Comparison of ENCODE assay signal across 12 cellular contexts in genomic region chr15:67096536-67097294, GRCh38. TPM values are rescaled to one million over a fixed set of nuclear protein-coding genes. Genes with fewer than 3 reads are reported as not detected.
DNase-seq lines count a peak whose midpoint lies in the region; ATAC-seq and TF ChIP-seq lines count a peak whose summit lies in the region.
"Had no signal": no experiment of that assay in that cellular context is flagged by ENCODE, and none has a peak within 500 bp of the region (broad histone marks: within the 10 kb centered on the region; RNA-seq: fewer than 3 reads in every experiment).

No MANE protein-coding gene starts in this region.

- peak overlapping the region; percentile 83 to 84 for H3K4me3 Mint-ChIP-seq in activated T-cell treated with anti-CD3 and anti-CD28 coated beads, Interleukin-2, amount 50 U/mL, for 72 hours
- no peak overlapping the region for H3K4me3 Mint-ChIP-seq in stimulated activated effector memory CD8-positive, alpha-beta T cell treated with anti-CD3 and anti-CD28 coated beads, Interleukin-12 subunit alpha, Interleukin-12 subunit beta, amount 100 ng/mL, for 72 hours

- H3K27me3 ChIP-seq in PC-3 (ENCODE audit: low read length): no peaks in the 10 kb centered on the region
- H3K27me3 ChIP-seq in brain microvascular endothelial cell (replicated peaks): no peaks in the 10 kb centered on the region

- H3K4me1 ChIP-seq in PC-3 (ENCODE audit: insufficient read depth, low read length): peaks cover 50% of the 10 kb centered on the region

- POLR2A ChIA-PET in PC-3 (lab: Charles Lee; ENCODE audit: unreplicated experiment): no interaction called here
- POLR2A ChIA-PET in GM10248 (lab: Yijun Ruan, JAX): no interaction called here

- H4K20me1 ChIP-seq in PC-3 (ENCODE audit: low read length): 0 out of 2 replicates have a peak, but pooled peaks cover 6% of the 10 kb centered on the region

- peaks cover 6 to 14% of the 10 kb centered on the region in 2 donors for H3K36me3 Mint-ChIP-seq in activated T-cell treated with anti-CD3 and anti-CD28 coated beads, Interleukin-2, amount 50 U/mL, for 72 hours (ENCODE audit: insufficient read depth in 2 of 2)
- peaks cover 47% of the 10 kb centered on the region for H3K36me3 Mint-ChIP-seq in stimulated activated effector memory CD8-positive, alpha-beta T cell treated with anti-CD3 and anti-CD28 coated beads, Interleukin-12 subunit alpha, Interleukin-12 subunit beta, amount 100 ng/mL, for 72 hours

- H3K27ac ChIP-seq in PC-3 (ENCODE audit: low read length): peak overlapping the region; percentile 18; the same call in 1 of the 2 replicates
- H3K27ac ChIP-seq in brain microvascular endothelial cell: peak overlapping the region; percentile 76

- H3K27ac Mint-ChIP-seq in activated T-cell treated with anti-CD3 and anti-CD28 coated beads, Interleukin-2, amount 50 U/mL, for 72 hours: peak overlapping the region; percentile 44
- peak overlapping the region; percentile 95 for H3K27ac Mint-ChIP-seq in stimulated activated effector memory CD8-positive, alpha-beta T cell treated with anti-CD3 and anti-CD28 coated beads, Interleukin-12 subunit alpha, Interleukin-12 subunit beta, amount 100 ng/mL, for 72 hours

- H3F3A ChIP-seq in PC-3 (ENCODE audit: low read length, unreplicated experiment): no peaks in the 10 kb centered on the region

- peaks cover 99% of the 10 kb centered on the region for H3K79me2 ChIP-seq in PC-3 (ENCODE audit: low read length)

- H3K4me1 Mint-ChIP-seq in activated T-cell treated with anti-CD3 and anti-CD28 coated beads, Interleukin-2, amount 50 U/mL, for 72 hours (ENCODE audit: low read depth): peaks cover 27% of the 10 kb centered on the region
- H3K4me1 Mint-ChIP-seq in stimulated activated effector memory CD8-positive, alpha-beta T cell treated with anti-CD3 and anti-CD28 coated beads, Interleukin-12 subunit alpha, Interleukin-12 subunit beta, amount 100 ng/mL, for 72 hours: peaks cover 77% of the 10 kb centered on the region

- H3K4me3 ChIP-seq in PC-3 (ENCODE audit: low read length) (no peak overlapping the region), brain microvascular endothelial cell (ENCODE audit: low read depth, low read length) (no peak overlapping the region)

- in situ Hi-C loops in brain microvascular endothelial cell (cut with HindIII; ENCODE audit: low pct_ligation_motif_present, low sequenced_read_pairs): no loop called here

- no peaks in the 10 kb centered on the region for H3K9me3 Mint-ChIP-seq in activated T-cell treated with anti-CD3 and anti-CD28 coated beads, Interleukin-2, amount 50 U/mL, for 72 hours
- H3K9me3 Mint-ChIP-seq in stimulated activated effector memory CD8-positive, alpha-beta T cell treated with anti-CD3 and anti-CD28 coated beads, Interleukin-12 subunit alpha, Interleukin-12 subunit beta, amount 100 ng/mL, for 72 hours: no peaks in the 10 kb centered on the region

- TF ChIP-seq CTCF in PC-3 (conservative IDR thresholded peaks at IDR 0.05; ENCODE audit: low read depth, low read length): no peak
- no peak for TF ChIP-seq CTCF in brain microvascular endothelial cell (IDR thresholded peaks at IDR 0.05; ENCODE audit: low read depth, low read length, missing control alignments)
- TF ChIP-seq CTCF in GM10248 (IDR thresholded peaks at IDR 0.05; ENCODE audit: control extremely low read depth, extremely low read depth, low read depth, missing control alignments): no peak

- ATAC-seq in activated T-cell treated with anti-CD3 and anti-CD28 coated beads, Interleukin-2, amount 50 U/mL, for 72 hours (replicated peaks in 1 of 2): peak; percentile 29 to 31
- ATAC-seq in PC-3: no peak
- ATAC-seq in stimulated activated effector memory CD8-positive, alpha-beta T cell treated with anti-CD3 and anti-CD28 coated beads, Interleukin-12 subunit alpha, Interleukin-12 subunit beta, amount 100 ng/mL, for 72 hours: peak; percentile 47
- ATAC-seq: left ventricle myocardium superior had no signal

- intact Hi-C loops in PC-3 (cut with micrococcal nuclease): no loop called here

- H3K4me2 ChIP-seq in PC-3 (ENCODE audit: low read length): 0 out of 2 replicates have a peak overlapping the region, but pooled peaks have one; percentile 41

- DNase-seq in activated T-cell treated with anti-CD3 and anti-CD28 coated beads, Interleukin-2, amount 50 U/mL, for 72 hours: no peak
- DNase-seq in activated T-cell treated with anti-CD3 and anti-CD28 coated beads, Interleukin-2, amount 50 U/mL, for 1 hour: no peak
- DNase-seq in PC-3 (peak; percentile 39), brain microvascular endothelial cell (no peak), foreskin melanocyte (no peak), GM10248 (ENCODE audit: extremely low spot score) (no peak), NCI-H1417 (lab: John Stamatoyannopoulos, UW) (no peak)
- DNase-seq in stimulated activated effector memory CD8-positive, alpha-beta T cell treated with anti-CD3 and anti-CD28 coated beads, Interleukin-12 subunit alpha, Interleukin-12 subunit beta, amount 100 ng/mL, for 72 hours (ENCODE audit: low spot score in 2 of 2): no peak
- DNase-seq: activated gamma-delta T cell, GOT3, left ventricle myocardium superior, NCI-H2081 treated with DMSO at 0.1 percent for 48 hours had no signal

- H3K9me3 ChIP-seq in PC-3 (ENCODE audit: low read length): no peaks in the 10 kb centered on the region

- H3K27me3 Mint-ChIP-seq in activated T-cell treated with anti-CD3 and anti-CD28 coated beads, Interleukin-2, amount 50 U/mL, for 72 hours (ENCODE audit: low read depth): no peaks in the 10 kb centered on the region

- H3K9ac ChIP-seq in PC-3 (ENCODE audit: low read length): no peak overlapping the region

- CTCF ChIA-PET in PC-3 (lab: Charles Lee) (no interaction called here), GM10248 (lab: Yijun Ruan, JAX) (interaction anchor here (1.3 kb wide), 2 partner anchors 16 to 31 kb away, joined by 3 to 4 read pairs; no protein-coding TSS in a partner anchor)

- H3K36me3 ChIP-seq in PC-3 (ENCODE audit: low read depth, low read length): peaks cover 60% of the 10 kb centered on the region
- peaks cover 80% of the 10 kb centered on the region for H3K36me3 ChIP-seq in brain microvascular endothelial cell (replicated peaks)

- H3K9me2 ChIP-seq in PC-3 (replicated peaks; ENCODE audit: low read length): no peaks in the 10 kb centered on the region

- BruUV-seq in PC-3 (replicated peaks; lab: Mats Ljungman, UMichigan): no TSS peak

- H2AFZ ChIP-seq in PC-3 (ENCODE audit: low read length): no peak overlapping the region

RNA-seq across cellular contexts. Expression of gene SMAD3, which starts 31.3 kb away (rescaled TPM):
- total RNA-seq in activated T-cell treated with anti-CD3 and anti-CD28 coated beads, Interleukin-2, amount 50 U/mL, for 72 hours: 10 to 100 TPM; 47.4 to 68.9 TPM
- 75.6 and 86.4 TPM in 2 replicates for total RNA-seq in PC-3 (2014; rRNA removed)
